8 cellular contexts compared by ENCODE assay signal in the genomic region with DNA sequence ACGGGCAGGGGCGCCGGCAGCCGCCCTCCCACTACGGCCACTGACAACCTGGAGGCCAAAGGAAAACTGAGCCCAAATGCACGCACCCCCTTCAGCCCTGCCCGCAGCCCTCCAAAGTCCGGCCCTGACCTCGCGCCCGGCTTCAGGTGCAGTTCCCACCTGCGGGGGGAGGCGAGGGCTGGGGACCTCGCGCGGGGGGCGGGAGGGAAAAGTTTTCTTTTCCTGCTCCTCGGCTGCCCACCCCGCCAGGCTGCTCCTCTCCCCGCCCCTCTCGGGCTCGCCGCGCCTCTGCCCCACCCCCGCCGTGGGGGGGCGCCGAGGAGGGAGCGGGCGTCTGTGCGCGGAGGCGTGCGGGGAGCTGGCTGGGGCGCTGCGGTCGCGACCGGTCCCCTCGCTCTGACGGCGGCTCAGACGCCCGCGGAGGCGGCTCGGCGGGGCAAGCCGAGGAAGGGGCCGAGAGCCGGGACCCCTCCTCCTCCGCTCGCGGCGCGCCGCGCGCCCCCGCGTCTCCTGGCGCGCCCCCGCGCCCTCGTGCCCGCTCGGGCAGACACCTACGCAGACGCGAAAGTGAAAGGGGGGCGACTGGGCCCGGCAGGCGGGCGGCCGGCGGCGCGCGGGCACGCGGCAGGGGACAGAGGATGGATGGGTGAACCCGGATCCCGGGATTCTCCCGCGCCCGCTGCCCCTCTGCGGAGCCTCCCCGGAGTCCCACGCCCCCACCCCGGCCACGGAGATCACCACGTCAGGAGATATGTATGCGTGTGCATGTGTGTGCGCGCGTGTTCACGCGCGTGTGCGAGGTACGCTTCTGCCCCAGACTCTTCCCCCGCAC. TPM values are rescaled to one million over a fixed set of nuclear protein-coding genes. Genes with fewer than 3 reads are reported as not detected.
DNase-seq lines count a peak whose midpoint lies in the region; ATAC-seq and TF ChIP-seq lines count a peak whose summit lies in the region.

No MANE protein-coding gene starts in this region.

- ATAC-seq in HG03103 (IDR thresholded peaks at IDR 0.05; ENCODE audit: low read depth, unreplicated experiment): peak; percentile 13
- no peak for ATAC-seq in GM21576 (IDR thresholded peaks at IDR 0.05; ENCODE audit: unreplicated experiment)
- no peak for ATAC-seq in HG03039 (IDR thresholded peaks at IDR 0.05; ENCODE audit: unreplicated experiment)

- H3K36me3 Mint-ChIP-seq in Calu3 (ENCODE audit: insufficient read depth, unreplicated experiment): peaks cover 54% of the 10 kb centered on the region
- H3K36me3 Mint-ChIP-seq in activated CD4-positive, alpha-beta T cell treated with anti-CD3 and anti-CD28 coated beads, Interleukin-2, amount 10 ng/mL, durations not matched to agents 7 days and 5 days (ENCODE audit: low read depth): no peaks in the 10 kb centered on the region
- peaks cover 13% of the 10 kb centered on the region for H3K36me3 Mint-ChIP-seq in dendritic cell treated with granulocyte-macrophage colony-stimulating factor and Interleukin-4, amounts not matched to agents 40 ng/mL and 50 ng/mL, for 4 days (ENCODE audit: low read depth)

- DNase-seq in Calu3 (peak; percentile 66), lung microvascular endothelial cell (ENCODE audit: low read depth in 2 of 2) (peak; percentile 64 to 82)
- peak; percentile 52 for DNase-seq in activated CD4-positive, alpha-beta T cell treated with anti-CD3 and anti-CD28 coated beads, Interleukin-2, amount 10 ng/mL, durations not matched to agents 7 days and 5 days
- peak; percentile 38 to 44 for DNase-seq in stimulated activated CD4-positive, alpha-beta T cell treated with anti-CD3 and anti-CD28 coated beads, Interleukin-4, amount 100 ng/mL, for 48 hours (ENCODE audit: low read depth in 2 of 2)

- POLR2A ChIA-PET in activated CD4-positive, alpha-beta T cell treated with anti-CD3 and anti-CD28 coated beads, Interleukin-2, amount 10 ng/mL, durations not matched to agents 7 days and 5 days (lab: Charles Lee): interaction anchor here (0.6 kb wide), 1 partner anchor 36 kb away, joined by 3 read pairs; no protein-coding TSS in a partner anchor

- TF ChIP-seq CTCF in Calu3 (IDR thresholded peaks at IDR 0.05; ENCODE audit: unreplicated experiment): no peak

- BruUV-seq in Calu3 (replicated peaks; lab: Mats Ljungman, UMichigan): no TSS peak

- CTCF ChIA-PET in Calu3 (lab: Charles Lee): no interaction called here
- CTCF ChIA-PET in activated CD4-positive, alpha-beta T cell treated with anti-CD3 and anti-CD28 coated beads, Interleukin-2, amount 10 ng/mL, durations not matched to agents 7 days and 5 days (lab: Charles Lee): no interaction called here

- peak overlapping the region; percentile 96 for H3K4me3 Mint-ChIP-seq in Calu3 (ENCODE audit: low read depth, unreplicated experiment)
- peak overlapping the region; percentile 72 for H3K4me3 Mint-ChIP-seq in activated CD4-positive, alpha-beta T cell treated with anti-CD3 and anti-CD28 coated beads, Interleukin-2, amount 10 ng/mL, durations not matched to agents 7 days and 5 days
- H3K4me3 Mint-ChIP-seq in dendritic cell treated with granulocyte-macrophage colony-stimulating factor and Interleukin-4, amounts not matched to agents 40 ng/mL and 50 ng/mL, for 4 days: peak overlapping the region; percentile 69

- H3K4me1 Mint-ChIP-seq in Calu3 (ENCODE audit: low read depth, unreplicated experiment): peaks cover 7% of the 10 kb centered on the region
- H3K4me1 Mint-ChIP-seq in activated CD4-positive, alpha-beta T cell treated with anti-CD3 and anti-CD28 coated beads, Interleukin-2, amount 10 ng/mL, durations not matched to agents 7 days and 5 days: peaks cover 23% of the 10 kb centered on the region
- peaks cover 34% of the 10 kb centered on the region for H3K4me1 Mint-ChIP-seq in dendritic cell treated with granulocyte-macrophage colony-stimulating factor and Interleukin-4, amounts not matched to agents 40 ng/mL and 50 ng/mL, for 4 days (ENCODE audit: low read depth)

- H3K27me3 Mint-ChIP-seq in Calu3 (ENCODE audit: unreplicated experiment): no peaks in the 10 kb centered on the region
- peaks cover 44% of the 10 kb centered on the region for H3K27me3 Mint-ChIP-seq in activated CD4-positive, alpha-beta T cell treated with anti-CD3 and anti-CD28 coated beads, Interleukin-2, amount 10 ng/mL, durations not matched to agents 7 days and 5 days
- H3K27me3 Mint-ChIP-seq in dendritic cell treated with granulocyte-macrophage colony-stimulating factor and Interleukin-4, amounts not matched to agents 40 ng/mL and 50 ng/mL, for 4 days: peaks cover 72% of the 10 kb centered on the region

- intact Hi-C loops in Calu3 (cut with micrococcal nuclease; ENCODE audit: unreplicated experiment): loop anchor here (10.0 kb wide), 1 partner anchor 820 kb away; no protein-coding TSS in a partner anchor
- intact Hi-C loops in dendritic cell treated with granulocyte-macrophage colony-stimulating factor and Interleukin-4, amounts not matched to agents 40 ng/mL and 50 ng/mL, for 4 days (cut with micrococcal nuclease): no loop called here

- H3K9me3 Mint-ChIP-seq in Calu3 (ENCODE audit: low read depth, unreplicated experiment): no peaks in the 10 kb centered on the region
- H3K9me3 Mint-ChIP-seq in activated CD4-positive, alpha-beta T cell treated with anti-CD3 and anti-CD28 coated beads, Interleukin-2, amount 10 ng/mL, durations not matched to agents 7 days and 5 days: no peaks in the 10 kb centered on the region
- H3K9me3 Mint-ChIP-seq in dendritic cell treated with granulocyte-macrophage colony-stimulating factor and Interleukin-4, amounts not matched to agents 40 ng/mL and 50 ng/mL, for 4 days: no peaks in the 10 kb centered on the region

- peak overlapping the region; percentile 71 for H3K27ac Mint-ChIP-seq in Calu3 (ENCODE audit: unreplicated experiment)
- H3K27ac Mint-ChIP-seq in activated CD4-positive, alpha-beta T cell treated with anti-CD3 and anti-CD28 coated beads, Interleukin-2, amount 10 ng/mL, durations not matched to agents 7 days and 5 days: no peak overlapping the region
- no peak overlapping the region for H3K27ac Mint-ChIP-seq in dendritic cell treated with granulocyte-macrophage colony-stimulating factor and Interleukin-4, amounts not matched to agents 40 ng/mL and 50 ng/mL, for 4 days

RNA-seq across cellular contexts. Expression of gene NR3C2, which starts 3.1 kb away (rescaled TPM):
- 14.2 and 14.5 TPM in 2 replicates for total RNA-seq in Calu3 (2022)
- 1 to 10 TPM; 4.1 to 5.1 TPM for total RNA-seq in activated CD4-positive, alpha-beta T cell treated with anti-CD3 and anti-CD28 coated beads, Interleukin-2, amount 10 ng/mL, durations not matched to agents 7 days and 5 days
- total RNA-seq in lung microvascular endothelial cell: 4.6 TPM in 2 replicates
